ENCODE assay signal across 12 cellular contexts in genomic region chr1:29177022-29177705, GRCh38. TPM values are rescaled to one million over a fixed set of nuclear protein-coding genes. Genes with fewer than 3 reads are reported as not detected.
A peak's percentile ranks its signal among the peaks of the same experiment; 100 is the strongest.
DNase-seq lines count a peak whose midpoint lies in the region; ATAC-seq and TF ChIP-seq lines count a peak whose summit lies in the region.
"Had no signal": no experiment of that assay in that cellular context is flagged by ENCODE, and none has a peak within 500 bp of the region (broad histone marks: within the 10 kb centered on the region; RNA-seq: fewer than 3 reads in every experiment).

No MANE protein-coding gene starts in this region.

- TF ChIP-seq CTCF in activated B cell treated with CpG ODN at 0.5 μM for 24 hours (IDR thresholded peaks at IDR 0.05) (no peak), fibroblast of lung (conservative IDR thresholded peaks at IDR 0.05 in 1 of 2, IDR thresholded peaks at IDR 0.05 in 1 of 2; ENCODE audit: low read depth in 1 of 2, low read length in 2 of 2) (no peak), neural progenitor cell (IDR thresholded peaks at IDR 0.05) (no peak)

- H3K4me2 ChIP-seq in fibroblast of lung (ENCODE audit: extremely low read depth, insufficient read depth, low read length) (peak overlapping the region; percentile 15), neural progenitor cell (no peak overlapping the region)
- H3K4me2 ChIP-seq: A549 had no signal

- peaks cover 54% of the 10 kb centered on the region for H3K36me3 Mint-ChIP-seq in activated CD4-positive, alpha-beta T cell treated with anti-CD3 and anti-CD28 coated beads for 36 hours (ENCODE audit: low read depth)
- H3K36me3 Mint-ChIP-seq in activated B cell treated with CpG ODN at 0.5 μM for 24 hours (ENCODE audit: low read depth) (peaks cover 42% of the 10 kb centered on the region), neural progenitor cell (peaks cover 41% of the 10 kb centered on the region)

- H3K36me3 ChIP-seq in fibroblast of lung (ENCODE audit: control insufficient read depth, insufficient read depth, low read length) (peaks cover 2% of the 10 kb centered on the region), skeletal muscle tissue (ENCODE audit: control insufficient read depth in 3 of 3, insufficient read depth in 3 of 3, low read length in 3 of 3) (peaks cover 0 to 6% (median 4%) of the 10 kb centered on the region in 3 donors), neural progenitor cell (peaks cover 15% of the 10 kb centered on the region)
- H3K36me3 ChIP-seq: ovary had no signal

- no peak for ATAC-seq in activated CD4-positive, alpha-beta T cell treated with anti-CD3 and anti-CD28 coated beads for 36 hours
- ATAC-seq in activated B cell treated with CpG ODN at 0.5 μM for 24 hours (ENCODE audit: low read depth) (no peak), HG03175 (IDR thresholded peaks at IDR 0.05; ENCODE audit: unreplicated experiment) (no peak), HG03460 (IDR thresholded peaks at IDR 0.05; ENCODE audit: unreplicated experiment) (no peak)
- ATAC-seq: A549 had no signal

- peak overlapping the region; percentile 63 for H3K27ac ChIP-seq in fibroblast of lung (ENCODE audit: insufficient read depth, low read length)
- peak overlapping the region; percentile 54 for H3K27ac ChIP-seq in skeletal muscle tissue (ENCODE audit: low read depth, low read length)
- H3K27ac ChIP-seq in neural progenitor cell, result no peak overlapping the region
- H3K27ac ChIP-seq: A549, ovary had no signal

- POLR2A ChIA-PET in activated CD4-positive, alpha-beta T cell treated with anti-CD3 and anti-CD28 coated beads for 36 hours (lab: Charles Lee), result no interaction called here
- POLR2A ChIA-PET in activated B cell treated with CpG ODN at 0.5 μM for 24 hours (lab: Charles Lee), result no interaction called here

- peaks cover 6% of the 10 kb centered on the region for H3K4me1 ChIP-seq in fibroblast of lung (ENCODE audit: control insufficient read depth, extremely low read depth, insufficient read depth, low read length)
- H3K4me1 ChIP-seq in skeletal muscle tissue (ENCODE audit: control insufficient read depth in 3 of 3, insufficient read depth in 3 of 3, low read length in 3 of 3), result peaks cover 23 to 39% (median 28%) of the 10 kb centered on the region in 3 donors
- peaks cover 10% of the 10 kb centered on the region for H3K4me1 ChIP-seq in neural progenitor cell

- no peak for DNase-seq in activated CD4-positive, alpha-beta T cell treated with anti-CD3 and anti-CD28 coated beads for 36 hours
- no peak for DNase-seq in activated CD4-positive, alpha-beta T cell treated with anti-CD3 and anti-CD28 coated beads for 4 hours
- DNase-seq in activated B cell treated with CpG ODN at 0.5 μM for 24 hours, result no peak
- DNase-seq in fibroblast of lung (ENCODE audit: low read depth in 2 of 2), result no peak
- DNase-seq in neural progenitor cell (ENCODE audit: low spot score), result no peak
- DNase-seq: HCEC 1CT, NCI-H69 had no signal

- no peaks in the 10 kb centered on the region for H3K27me3 ChIP-seq in fibroblast of lung (ENCODE audit: control insufficient read depth, insufficient read depth, low read length)
- no peaks in the 10 kb centered on the region for H3K27me3 ChIP-seq in skeletal muscle tissue (ENCODE audit: control insufficient read depth in 3 of 3, insufficient read depth in 3 of 3, low read length in 3 of 3)
- no peaks in the 10 kb centered on the region for H3K27me3 ChIP-seq in neural progenitor cell
- H3K27me3 ChIP-seq: ovary had no signal

- no peaks in the 10 kb centered on the region for H3K9me3 Mint-ChIP-seq in activated CD4-positive, alpha-beta T cell treated with anti-CD3 and anti-CD28 coated beads for 36 hours (ENCODE audit: low read depth)
- H3K9me3 Mint-ChIP-seq in activated B cell treated with CpG ODN at 0.5 μM for 24 hours (no peaks in the 10 kb centered on the region), neural progenitor cell (peaks cover 24% of the 10 kb centered on the region)

- no peaks in the 10 kb centered on the region for H3K27me3 Mint-ChIP-seq in activated CD4-positive, alpha-beta T cell treated with anti-CD3 and anti-CD28 coated beads for 36 hours
- H3K27me3 Mint-ChIP-seq in activated B cell treated with CpG ODN at 0.5 μM for 24 hours (no peaks in the 10 kb centered on the region), neural progenitor cell (ENCODE audit: insufficient read depth, low read depth) (peaks cover 2% of the 10 kb centered on the region)

- H3F3A ChIP-seq in neural progenitor cell (ENCODE audit: low read depth), result peaks cover 25% of the 10 kb centered on the region

- H3K4me3 Mint-ChIP-seq in activated CD4-positive, alpha-beta T cell treated with anti-CD3 and anti-CD28 coated beads for 36 hours, result peak overlapping the region; percentile 11
- H3K4me3 Mint-ChIP-seq in activated B cell treated with CpG ODN at 0.5 μM for 24 hours (no peak overlapping the region), neural progenitor cell (no peak overlapping the region)

- no peak overlapping the region for H3K9ac ChIP-seq in fibroblast of lung (ENCODE audit: insufficient read depth, low read length)
- no peak overlapping the region for H3K9ac ChIP-seq in skeletal muscle tissue (ENCODE audit: low read depth in 1 of 3, low read length in 3 of 3)
- no peak overlapping the region for H3K9ac ChIP-seq in neural progenitor cell

- H3K27ac Mint-ChIP-seq in activated CD4-positive, alpha-beta T cell treated with anti-CD3 and anti-CD28 coated beads for 36 hours, result peak overlapping the region; percentile 71
- H3K27ac Mint-ChIP-seq in activated B cell treated with CpG ODN at 0.5 μM for 24 hours (peak overlapping the region; percentile 30), neural progenitor cell (no peak overlapping the region)

- peaks cover 52% of the 10 kb centered on the region for H3K4me1 Mint-ChIP-seq in activated CD4-positive, alpha-beta T cell treated with anti-CD3 and anti-CD28 coated beads for 36 hours
- H3K4me1 Mint-ChIP-seq in activated B cell treated with CpG ODN at 0.5 μM for 24 hours (peaks cover 58% of the 10 kb centered on the region), neural progenitor cell (peaks cover 10% of the 10 kb centered on the region)

- H2AFZ ChIP-seq in fibroblast of lung (ENCODE audit: low read length) (no peak overlapping the region), neural progenitor cell (replicated peaks) (no peak overlapping the region)

- intact Hi-C loops in activated CD4-positive, alpha-beta T cell treated with anti-CD3 and anti-CD28 coated beads for 36 hours (cut with DNase I, micrococcal nuclease), result no loop called here
- intact Hi-C loops in activated B cell treated with CpG ODN at 0.5 μM for 24 hours (cut with micrococcal nuclease), result no loop called here

- H4K20me1 ChIP-seq in fibroblast of lung (ENCODE audit: control insufficient read depth, extremely low read depth, insufficient read depth, low read length) (peaks cover 8% of the 10 kb centered on the region), neural progenitor cell (ENCODE audit: low read depth) (peaks cover 68% of the 10 kb centered on the region)

- peaks cover 90% of the 10 kb centered on the region for H3K79me2 ChIP-seq in fibroblast of lung (ENCODE audit: control insufficient read depth, insufficient read depth, low read length)
- H3K79me2 ChIP-seq in neural progenitor cell (ENCODE audit: low read depth), result peaks cover 93% of the 10 kb centered on the region

- H3K9me3 ChIP-seq in fibroblast of lung (ENCODE audit: control insufficient read depth, insufficient read depth, low read depth, low read length) (no peaks in the 10 kb centered on the region), skeletal muscle tissue (ENCODE audit: control insufficient read depth in 3 of 3, low read length in 3 of 3) (no peaks in the 10 kb centered on the region), neural progenitor cell (ENCODE audit: low read depth) (no peaks in the 10 kb centered on the region)
- H3K9me3 ChIP-seq: A549, ovary had no signal

- H3K4me3 ChIP-seq in fibroblast of lung (replicated peaks in 1 of 4; ENCODE audit: control extremely low read depth in 1 of 4, insufficient read depth in 1 of 4, low read depth in 3 of 4, low read length in 4 of 4) (no peak overlapping the region), skeletal muscle tissue (ENCODE audit: low read length in 3 of 3) (no peak overlapping the region), neural progenitor cell (no peak overlapping the region)
- H3K4me3 ChIP-seq: A549, ovary had no signal

- CTCF ChIA-PET in activated CD4-positive, alpha-beta T cell treated with anti-CD3 and anti-CD28 coated beads for 36 hours (lab: Charles Lee), result interaction anchor here (1.1 kb wide), 1 partner anchor 25 kb away, joined by 4 read pairs; no protein-coding TSS in a partner anchor
- CTCF ChIA-PET in activated B cell treated with CpG ODN at 0.5 μM for 24 hours (lab: Charles Lee), result no interaction called here

RNA-seq across cellular contexts. Expression of gene SRSF4, which starts 4.5 kb away (rescaled TPM):
- total RNA-seq in activated CD4-positive, alpha-beta T cell treated with anti-CD3 and anti-CD28 coated beads for 36 hours, result 100 to 1,000 TPM; 129 to 147 TPM
- total RNA-seq in activated B cell treated with CpG ODN at 0.5 μM for 24 hours (80.3 and 92.6 TPM in 2 replicates), fibroblast of lung (46.2 and 51.4 TPM in 2 replicates), skeletal muscle tissue (39.1 TPM), neural progenitor cell (ENCODE audit: low replicate concordance) (73.2 and 82.2 TPM in 2 replicates)
- polyA plus RNA-seq in fibroblast of lung, result 59.2 and 61.9 TPM in 2 replicates
- polyA plus RNA-seq in fibroblast of lung (2012), result 54.1 and 54.4 TPM in 2 replicates
- polyA minus RNA-seq in fibroblast of lung (ENCODE audit: low replicate concordance), result 7.6 and 8.7 TPM in 2 replicates

RNA-seq across cellular contexts. Expression of gene TMEM200B, which starts 53.5 kb away (rescaled TPM):
- 1 to 10 TPM; 1.1 TPM for total RNA-seq in activated CD4-positive, alpha-beta T cell treated with anti-CD3 and anti-CD28 coated beads for 36 hours
- total RNA-seq in activated B cell treated with CpG ODN at 0.5 μM for 24 hours, result not detected in 2 replicates
- 17.7 and 18.5 TPM in 2 replicates for total RNA-seq in fibroblast of lung
- polyA plus RNA-seq in fibroblast of lung, result 12.6 and 20.8 TPM in 2 replicates
- polyA plus RNA-seq in fibroblast of lung (2012), result 15.5 and 22.1 TPM in 2 replicates
- 7.3 and 10.5 TPM in 2 replicates for polyA minus RNA-seq in fibroblast of lung (ENCODE audit: low replicate concordance)
- total RNA-seq in skeletal muscle tissue, result 6.8 TPM
- total RNA-seq in neural progenitor cell (ENCODE audit: low replicate concordance), result 0.56 and 1.1 TPM in 2 replicates

RNA-seq across cellular contexts. Expression of gene MECR, which starts 53.6 kb away (rescaled TPM):
- 10 to 100 TPM; 41.3 to 43.1 TPM for total RNA-seq in activated CD4-positive, alpha-beta T cell treated with anti-CD3 and anti-CD28 coated beads for 36 hours
- total RNA-seq in activated B cell treated with CpG ODN at 0.5 μM for 24 hours (18.7 and 23.7 TPM in 2 replicates), fibroblast of lung (16.9 and 17.5 TPM in 2 replicates), skeletal muscle tissue (25.1 TPM), neural progenitor cell (ENCODE audit: low replicate concordance) (11.7 and 22.0 TPM in 2 replicates)
- polyA plus RNA-seq in fibroblast of lung, result 19.8 and 21.0 TPM in 2 replicates
- polyA plus RNA-seq in fibroblast of lung (2012), result 30.5 and 31.6 TPM in 2 replicates
- polyA minus RNA-seq in fibroblast of lung (ENCODE audit: low replicate concordance), result 25.3 and 62.5 TPM in 2 replicates

RNA-seq across cellular contexts. Expression of gene PTPRU, which starts 59.2 kb away (rescaled TPM):
- under 1 TPM; 0.37 to 0.89 TPM for total RNA-seq in activated CD4-positive, alpha-beta T cell treated with anti-CD3 and anti-CD28 coated beads for 36 hours
- total RNA-seq in activated B cell treated with CpG ODN at 0.5 μM for 24 hours, result 0.24 TPM in 1 of 2 replicates, not detected in the other
- 25.8 and 27.0 TPM in 2 replicates for total RNA-seq in fibroblast of lung
- polyA plus RNA-seq in fibroblast of lung, result 0.58 and 1.4 TPM in 2 replicates
- 1.5 and 3.1 TPM in 2 replicates for polyA plus RNA-seq in fibroblast of lung (2012)
- polyA minus RNA-seq in fibroblast of lung (ENCODE audit: low replicate concordance), result 2.6 and 17.7 TPM in 2 replicates
- 27.1 TPM for total RNA-seq in skeletal muscle tissue
- 29.5 and 68.9 TPM in 2 replicates for total RNA-seq in neural progenitor cell (ENCODE audit: low replicate concordance)
